Comparison of ENCODE assay signal across 17 cellular contexts in genomic region chr1:77509898-77510297, GRCh38.
"Had no signal": no experiment of that assay in that cellular context is flagged by ENCODE, and none has a peak within 500 bp of the region (broad histone marks: within the 10 kb centered on the region; RNA-seq: fewer than 3 reads in every experiment).

No MANE protein-coding gene starts in this region.

- H3K27ac ChIP-seq: foreskin keratinocyte, hepatocyte, lower lobe of right lung, uterus had no signal

- DNase-seq: activated CD4-positive, alpha-beta T cell treated with anti-CD3 and anti-CD28 coated beads, Interleukin-2, amount 50 U/mL, for 1 hour; activated CD8-positive, alpha-beta memory T cell treated with anti-CD3 and anti-CD28 coated beads, Interleukin-2, amount 50 U/mL, for 4 hours; activated naive CD4-positive, alpha-beta T cell treated with anti-CD3 and anti-CD28 coated beads, Interleukin-2, amount 50 U/mL, for 16 hours; activated T-cell treated with anti-CD3 and anti-CD28 coated beads, Interleukin-2, amount 50 U/mL, for 4 hours; effector memory CD8-positive, alpha-beta T cell; foreskin keratinocyte; lower lobe of right lung; posterior cingulate gyrus; retina; stimulated activated CD4-positive, alpha-beta T cell treated with anti-CD3 and anti-CD28 coated beads, Interleukin-2, amount 100 ng/mL, for 24 hours; stimulated activated naive CD4-positive, alpha-beta T cell treated with Interleukin-2 at 50 U/mL for 16 hours; T-cell; T-helper 9 cell; uterus had no signal

- H2AFZ ChIP-seq: hepatocyte had no signal

- H3K9me3 ChIP-seq: lower lobe of right lung, tibial nerve, uterus had no signal

- H3K27me3 ChIP-seq: foreskin keratinocyte, hepatocyte, tibial nerve, uterus had no signal

- H3K4me3 ChIP-seq: hepatocyte, lower lobe of right lung, tibial nerve, uterus had no signal

- H3K4me1 ChIP-seq: uterus had no signal

- H3K4me2 ChIP-seq: hepatocyte had no signal

- ATAC-seq: activated CD4-positive, CD25-positive, alpha-beta regulatory T cell treated with anti-CD3 and anti-CD28 coated beads, Interleukin-2, amount 50 U/mL, for 24 hours; activated T-cell treated with anti-CD3 and anti-CD28 coated beads, Interleukin-2, amount 50 U/mL, for 4 hours; effector memory CD8-positive, alpha-beta T cell; foreskin keratinocyte; lower lobe of right lung; T-cell had no signal

- H3K36me3 ChIP-seq: lower lobe of right lung, tibial nerve, uterus had no signal

- H3K79me2 ChIP-seq: hepatocyte had no signal
